Comparison of ENCODE assay signal across 8 cellular contexts in the genomic region with DNA sequence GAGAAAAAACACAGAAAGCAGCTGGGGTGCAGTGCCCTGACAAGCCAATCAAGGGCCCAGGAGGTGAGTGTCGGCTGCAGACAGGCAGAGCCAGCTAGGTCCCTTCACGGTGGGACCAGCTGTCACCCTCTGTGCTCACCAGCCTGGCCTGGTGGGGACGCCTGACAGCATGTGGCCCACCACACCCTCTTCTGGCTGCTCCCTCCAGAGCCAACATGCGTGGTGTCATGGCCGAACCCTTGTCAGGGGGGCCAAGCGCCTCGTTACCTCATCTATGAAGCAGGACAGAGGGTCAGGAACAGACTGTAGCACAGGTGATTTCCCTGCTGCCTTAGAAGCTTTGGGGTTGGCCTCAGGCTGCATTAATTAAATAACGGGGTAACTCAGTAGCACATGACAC. TPM values are rescaled to one million over a fixed set of nuclear protein-coding genes. Genes with fewer than 3 reads are reported as not detected.
DNase-seq lines count a peak whose midpoint lies in the region; ATAC-seq and TF ChIP-seq lines count a peak whose summit lies in the region.

No MANE protein-coding gene starts in this region.

- H4K20me1 ChIP-seq in OCI-LY7 (ENCODE audit: insufficient read depth, low read length), result no peaks in the 10 kb centered on the region; the same call in 1 of the 2 replicates

- H3K9me3 ChIP-seq in OCI-LY7 (ENCODE audit: low read length), result no peaks in the 10 kb centered on the region
- no peaks in the 10 kb centered on the region for H3K9me3 ChIP-seq in skeletal muscle satellite cell (replicated peaks; ENCODE audit: low read length)

- H3K9ac ChIP-seq in skeletal muscle satellite cell (ENCODE audit: low read depth, low read length), result peak overlapping the region; percentile 66

- POLR2A ChIA-PET in OCI-LY7 (lab: Charles Lee), result no interaction called here

- DNase-seq in OCI-LY7 (ENCODE audit: low spot score) (no peak), epithelial cell of prostate (ENCODE audit: low read depth, low spot score) (no peak), germinal center (ENCODE audit: low spot score) (no peak), SW480 (ENCODE audit: low spot score) (no peak), NCI-H1105 (lab: John Stamatoyannopoulos, UW) (no peak)

- no peaks in the 10 kb centered on the region for H3K36me3 ChIP-seq in OCI-LY7 (ENCODE audit: insufficient read depth, low read length)
- no peaks in the 10 kb centered on the region for H3K36me3 ChIP-seq in skeletal muscle satellite cell (ENCODE audit: insufficient read depth, low read length)

- peaks cover 27% of the 10 kb centered on the region for H3K4me1 ChIP-seq in OCI-LY7 (ENCODE audit: insufficient read depth, low read length, poor library complexity, severe bottlenecking)
- peaks cover 31% of the 10 kb centered on the region for H3K4me1 ChIP-seq in skeletal muscle satellite cell (ENCODE audit: control insufficient read depth, insufficient read depth, low read length)

- H2AFZ ChIP-seq in OCI-LY7 (ENCODE audit: low read length), result no peak overlapping the region

- no TSS peak for BruUV-seq in OCI-LY7 (replicated peaks; lab: Mats Ljungman, UMichigan)

- peak; percentile 4 for TF ChIP-seq POLR2A in GM19193 (IDR thresholded peaks at IDR 0.05; ENCODE audit: extremely low read depth, insufficient read depth, insufficient read length)

- H3K27me3 ChIP-seq in skeletal muscle satellite cell (ENCODE audit: control insufficient read depth, insufficient read depth, low read length), result no peaks in the 10 kb centered on the region

- CTCF ChIA-PET in OCI-LY7 (lab: Charles Lee; ENCODE audit: unreplicated experiment), result interaction anchor here (0.6 kb wide), 1 partner anchor 145 kb away, joined by 3 read pairs; no protein-coding TSS in a partner anchor

- intact Hi-C loops in OCI-LY7 (cut with micrococcal nuclease; ENCODE audit: unreplicated experiment), result no loop called here

- H3K4me3 ChIP-seq in OCI-LY7 (ENCODE audit: low read depth, low read length, poor library complexity, severe bottlenecking), result no peak overlapping the region
- no peak overlapping the region for H3K4me3 ChIP-seq in skeletal muscle satellite cell (ENCODE audit: low read length)

- H3K9me2 ChIP-seq in OCI-LY7 (ENCODE audit: insufficient read depth, low read length), result no peaks in the 10 kb centered on the region

- 0 out of 2 replicates have a peak overlapping the region, but pooled peaks have one; percentile 61 for H3K4me2 ChIP-seq in OCI-LY7 (ENCODE audit: low read length)
- H3K4me2 ChIP-seq in skeletal muscle satellite cell (ENCODE audit: low read length), result no peak overlapping the region

- no peak for TF ChIP-seq CTCF in OCI-LY7 (conservative IDR thresholded peaks at IDR 0.05; ENCODE audit: low read length)

- H3K27ac ChIP-seq in OCI-LY7 (ENCODE audit: low read depth, low read length, poor library complexity, severe bottlenecking) (peak overlapping the region; percentile 31), epithelial cell of prostate (peak overlapping the region; percentile 65)

- ATAC-seq in HG03378 (IDR thresholded peaks at IDR 0.05; ENCODE audit: unreplicated experiment), result no peak

- peaks cover 5% of the 10 kb centered on the region; the same call in 1 of the 2 replicates for H3K79me2 ChIP-seq in OCI-LY7 (ENCODE audit: insufficient read depth, low read depth, low read length)

RNA-seq across cellular contexts. Expression of a gene that starts 40.0 kb away (rescaled TPM):
- 0.72 and 1.8 TPM in 2 replicates for total RNA-seq in OCI-LY7 (2014; rRNA removed; shearing (Covaris generic))
- total RNA-seq in OCI-LY7 (2022), result 8.9 and 10.9 TPM in 2 replicates
- total RNA-seq in skeletal muscle satellite cell (2012; rRNA removed), result 2.0 and 5.1 TPM in 2 replicates

RNA-seq across cellular contexts. Expression of a gene that starts 43.9 kb away (rescaled TPM):
- 14.4 and 18.7 TPM in 2 replicates for total RNA-seq in OCI-LY7 (2014; rRNA removed; shearing (Covaris generic))
- total RNA-seq in OCI-LY7 (2022), result 24.6 and 26.5 TPM in 2 replicates
- 11.8 and 12.2 TPM in 2 replicates for total RNA-seq in skeletal muscle satellite cell (2012; rRNA removed)

RNA-seq across cellular contexts. Expression of a gene that starts 58.8 kb away (rescaled TPM):
- total RNA-seq in OCI-LY7 (2014; rRNA removed; shearing (Covaris generic)), result 54.8 and 92.9 TPM in 2 replicates
- 97.5 and 117 TPM in 2 replicates for total RNA-seq in OCI-LY7 (2022)
- total RNA-seq in skeletal muscle satellite cell (2012; rRNA removed), result 72.2 and 73.2 TPM in 2 replicates
